21 cellular contexts compared by ENCODE assay signal in genomic region chr11:46240861-46241260, GRCh38. TPM values are rescaled to one million over a fixed set of nuclear protein-coding genes. Genes with fewer than 3 reads are reported as not detected.
A peak's percentile ranks its signal among the peaks of the same experiment; 100 is the strongest.
DNase-seq lines count a peak whose midpoint lies in the region; ATAC-seq, FAIRE-seq and TF ChIP-seq lines count a peak whose summit lies in the region.
"Had no signal": no experiment of that assay in that cellular context is flagged by ENCODE, and none has a peak within 500 bp of the region (broad histone marks: within the 10 kb centered on the region; RNA-seq: fewer than 3 reads in every experiment).

No MANE protein-coding gene starts in this region.

- H3K79me2 ChIP-seq in HepG2 (ENCODE audit: insufficient read depth, low read length), result no peaks in the 10 kb centered on the region

- 67% methylated on average over 7 of the region's 7 CpGs for WGBS in HepG2 (ENCODE audit: low lambda C conversion rate)
- WGBS in right lobe of liver (ENCODE audit: insufficient coverage, low coverage, low lambda C conversion rate, missing lambda C conversion rate), result 89% methylated on average over 6 of the region's 7 CpGs
- WGBS in mesenchymal stem cell, result 100% methylated on average over 5 of the region's 7 CpGs

- CTCF ChIA-PET in HepG2 (lab: Yijun Ruan, JAX; ENCODE audit: low intra/inter-chr PET ratio, low total read pairs), result no interaction called here

- H3K14ac ChIP-seq in mesenchymal stem cell (ENCODE audit: low read length in 2 of 2), result no peak overlapping the region

- DNase-seq in HepG2 (ENCODE audit: low spot score), result no peak
- DNase-seq in right lobe of liver, result no peak
- DNase-seq in adipocyte (ENCODE audit: low read depth), result peak; percentile 22
- peak; percentile 25 for DNase-seq in mesenchymal stem cell
- no peak for DNase-seq in type B pancreatic cell (ENCODE audit: extremely low spot score, unreplicated experiment)
- DNase-seq in iPS-NIHi7 (ENCODE audit: extremely low spot score), result no peak
- DNase-seq in Peyer's patch, result no peak
- DNase-seq in activated naive CD4-positive, alpha-beta T cell treated with anti-CD3 and anti-CD28 coated beads, Interleukin-2, amount 50 U/mL, for 72 hours (ENCODE audit: low spot score in 2 of 2), result no peak
- DNase-seq: DMS 273 treated with DMSO at 0.1 percent for 48 hours; H7; KBM-7; MG63; NCI-H1092 treated with DMSO at 0.1 percent for 48 hours; NCI-H1694; NCI-H2107; NCI-H345; NCI-H69; NK-92 treated with Interleukin-12 subunit alpha and Interleukin-12 subunit beta, amount 100 ng/mL, for 24 hours had no signal

- peak overlapping the region in 1 of 2 experiments; percentile 28 for H2BK12ac ChIP-seq in mesenchymal stem cell (ENCODE audit: low read length in 2 of 2)

- no peak for TF ChIP-seq CTCF in HepG2 (CRISPR knock-in tag; IDR thresholded peaks at IDR 0.05)
- TF ChIP-seq CTCF in right lobe of liver (IDR thresholded peaks at IDR 0.05), result no peak
- no peak for TF ChIP-seq CTCF in type B pancreatic cell (conservative IDR thresholded peaks at IDR 0.05)
- no peak for TF ChIP-seq CTCF in Peyer's patch (IDR thresholded peaks at IDR 0.05)

- peaks cover 7 to 38% of the 10 kb centered on the region in 2 experiments for H3K27me3 ChIP-seq in HepG2 (ENCODE audit: control insufficient read depth in 1 of 2, insufficient read depth in 2 of 2, low read length in 2 of 2)
- peaks cover 0 to 24% of the 10 kb centered on the region in 2 donors for H3K27me3 ChIP-seq in right lobe of liver
- H3K27me3 ChIP-seq in adipocyte (replicated peaks; ENCODE audit: control insufficient read depth, insufficient read depth, low read length), result no peaks in the 10 kb centered on the region
- no peaks in the 10 kb centered on the region for H3K27me3 ChIP-seq in mesenchymal stem cell (ENCODE audit: control insufficient read depth in 1 of 2, insufficient read depth in 1 of 2, low read length in 2 of 2)
- no peaks in the 10 kb centered on the region for H3K27me3 ChIP-seq in Peyer's patch
- H3K27me3 ChIP-seq: MG63 had no signal

- TF ChIP-seq POLR2A in HepG2 (IDR thresholded peaks at IDR 0.05; ENCODE audit: insufficient read depth in 1 of 2, low read depth in 2 of 2, low read length in 2 of 2) (no peak), right lobe of liver (IDR thresholded peaks at IDR 0.05) (no peak), Peyer's patch (IDR thresholded peaks at IDR 0.05) (no peak)

- no peak overlapping the region for H3K4me3 Mint-ChIP-seq in type B pancreatic cell

- H3K18ac ChIP-seq in mesenchymal stem cell (ENCODE audit: low read depth in 1 of 2, low read length in 2 of 2), result no peak overlapping the region

- no peaks in the 10 kb centered on the region for H3K9me3 Mint-ChIP-seq in type B pancreatic cell
- H3K9me3 Mint-ChIP-seq in activated naive CD4-positive, alpha-beta T cell treated with anti-CD3 and anti-CD28 coated beads, Interleukin-2, amount 50 U/mL, for 72 hours, result no peaks in the 10 kb centered on the region

- no peak for ATAC-seq in HepG2
- ATAC-seq in right lobe of liver, result no peak
- no peak for ATAC-seq in activated naive CD4-positive, alpha-beta T cell treated with anti-CD3 and anti-CD28 coated beads, Interleukin-2, amount 50 U/mL, for 72 hours

- H4K8ac ChIP-seq in mesenchymal stem cell (ENCODE audit: low read length), result no peak overlapping the region

- H4K91ac ChIP-seq in mesenchymal stem cell (ENCODE audit: low read length), result no peak overlapping the region

- H2AFZ ChIP-seq in HepG2 (ENCODE audit: low read length) (no peak overlapping the region), mesenchymal stem cell (ENCODE audit: low read depth, low read length) (no peak overlapping the region)

- H3K4me2 ChIP-seq in HepG2 (ENCODE audit: low read depth, low read length) (no peak overlapping the region), mesenchymal stem cell (ENCODE audit: low read length, poor library complexity, severe bottlenecking) (no peak overlapping the region)

- intact Hi-C loops in HepG2 (cut with micrococcal nuclease; ENCODE audit: unreplicated experiment) (no loop called here), right lobe of liver (cut with DNase I) (no loop called here)

- H3K4me3 ChIP-seq in HepG2 (replicated peaks in 1 of 3; ENCODE audit: insufficient read depth in 1 of 3, low read depth in 2 of 3, low read length in 3 of 3) (no peak overlapping the region), right lobe of liver (no peak overlapping the region), adipocyte (ENCODE audit: low read length) (no peak overlapping the region), mesenchymal stem cell (ENCODE audit: insufficient read depth in 1 of 2, low read depth in 1 of 2, low read length in 2 of 2) (no peak overlapping the region), Peyer's patch (no peak overlapping the region)
- H3K4me3 ChIP-seq: MG63 had no signal

- no peaks in the 10 kb centered on the region for H3K79me1 ChIP-seq in mesenchymal stem cell (replicated peaks; ENCODE audit: low read length, poor library complexity, severe bottlenecking)

- peak overlapping the region; percentile 25 for H3K27ac Mint-ChIP-seq in type B pancreatic cell
- H3K27ac Mint-ChIP-seq in activated naive CD4-positive, alpha-beta T cell treated with anti-CD3 and anti-CD28 coated beads, Interleukin-2, amount 50 U/mL, for 72 hours, result no peak overlapping the region

- H3K9me3 ChIP-seq in HepG2 (ENCODE audit: low read length) (no peaks in the 10 kb centered on the region), right lobe of liver (no peaks in the 10 kb centered on the region), adipocyte (ENCODE audit: control insufficient read depth, low read length) (peaks cover 2% of the 10 kb centered on the region), mesenchymal stem cell (ENCODE audit: control insufficient read depth, low read length) (no peaks in the 10 kb centered on the region), Peyer's patch (no peaks in the 10 kb centered on the region)

- peaks cover 35% of the 10 kb centered on the region for H3K4me1 Mint-ChIP-seq in type B pancreatic cell (ENCODE audit: unreplicated experiment)

- no peak overlapping the region for H2AK5ac ChIP-seq in mesenchymal stem cell (ENCODE audit: low read length, severe bottlenecking)

- H3K9ac ChIP-seq in HepG2 (ENCODE audit: insufficient read depth, low read depth, low read length) (no peak overlapping the region), adipocyte (ENCODE audit: low read length) (no peak overlapping the region), mesenchymal stem cell (ENCODE audit: low read length) (no peak overlapping the region)

- no peak overlapping the region for H2BK5ac ChIP-seq in mesenchymal stem cell (ENCODE audit: low read depth, low read length, poor library complexity, severe bottlenecking)

- no peak overlapping the region for H3K27ac ChIP-seq in HepG2 (ENCODE audit: extremely low read length, insufficient read depth, low read length)
- no peak overlapping the region for H3K27ac ChIP-seq in right lobe of liver
- no peak overlapping the region for H3K27ac ChIP-seq in mesenchymal stem cell (ENCODE audit: low read length, poor library complexity, severe bottlenecking)
- no peak overlapping the region for H3K27ac ChIP-seq in Peyer's patch
- H3K27ac ChIP-seq: C4-2B had no signal

- FAIRE-seq in HepG2 (lab: Jason Lieb, UNC), result no peak
- FAIRE-seq: A204.1, GM19239 had no signal

- H3K4me1 ChIP-seq in HepG2 (ENCODE audit: insufficient read depth, low read length) (peaks cover 42% of the 10 kb centered on the region), right lobe of liver (peaks cover 0 to 24% (median 7%) of the 10 kb centered on the region in 4 donors), adipocyte (ENCODE audit: control insufficient read depth, insufficient read depth, low read length) (peaks cover 58% of the 10 kb centered on the region), mesenchymal stem cell (ENCODE audit: control insufficient read depth, insufficient read depth, low read depth, low read length) (peaks cover 28% of the 10 kb centered on the region), Peyer's patch (peaks cover 0 to 36% (median 13%) of the 10 kb centered on the region in 4 donors)

- H3K36me3 ChIP-seq in HepG2 (replicated peaks in 1 of 2; ENCODE audit: control insufficient read depth in 1 of 2, insufficient read depth in 2 of 2, low read length in 2 of 2) (no peaks in the 10 kb centered on the region), right lobe of liver (no peaks in the 10 kb centered on the region), adipocyte (ENCODE audit: control insufficient read depth, insufficient read depth, low read length, severe bottlenecking) (no peaks in the 10 kb centered on the region), mesenchymal stem cell (ENCODE audit: control insufficient read depth in 1 of 2, insufficient read depth in 2 of 2, low read depth in 1 of 2, low read length in 2 of 2) (no peaks in the 10 kb centered on the region), Peyer's patch (no peaks in the 10 kb centered on the region)
- H3K36me3 ChIP-seq: MG63 had no signal

- peaks cover 28% of the 10 kb centered on the region for H3K27me3 Mint-ChIP-seq in type B pancreatic cell

- in situ Hi-C loops in HepG2 (cut with HindIII; ENCODE audit: extremely low pct_ligation_motif_present, low pct_unique_long_range_greater_than_20kb), result no loop called here

- TF ChIP-seq RAD21 in HepG2 (CRISPR knock-in tag; IDR thresholded peaks at IDR 0.05), result no peak

- H2BK120ac ChIP-seq in mesenchymal stem cell (ENCODE audit: low read depth, low read length), result no peak overlapping the region

- H3K36me3 Mint-ChIP-seq in type B pancreatic cell, result no peaks in the 10 kb centered on the region
- no peaks in the 10 kb centered on the region for H3K36me3 Mint-ChIP-seq in activated naive CD4-positive, alpha-beta T cell treated with anti-CD3 and anti-CD28 coated beads, Interleukin-2, amount 50 U/mL, for 72 hours

- TF ChIP-seq EP300 in HepG2 (IDR thresholded peaks at IDR 0.05; ENCODE audit: low read depth in 2 of 2, low read length in 2 of 2), result no peak
- TF ChIP-seq EP300 in HepG2 (CRISPR knock-in tag; IDR thresholded peaks at IDR 0.05; ENCODE audit: borderline replicate concordance), result no peak

- BruUV-seq in HepG2 (replicated peaks; lab: Mats Ljungman, UMichigan), result no TSS peak

- no peak overlapping the region for H3K23ac ChIP-seq in mesenchymal stem cell (ENCODE audit: low read length in 2 of 2)

- no peak overlapping the region for H3K4ac ChIP-seq in mesenchymal stem cell (ENCODE audit: low read depth in 1 of 2, low read length in 2 of 2)

- POLR2A ChIA-PET in HepG2 (lab: Yijun Ruan, JAX), result no interaction called here

- no peaks in the 10 kb centered on the region for H4K20me1 ChIP-seq in HepG2 (ENCODE audit: insufficient read depth, low read length)

- no peak overlapping the region for H2BK15ac ChIP-seq in mesenchymal stem cell (ENCODE audit: low read depth, poor library complexity, severe bottlenecking)

RNA-seq across cellular contexts. Expression of gene CREB3L1, which starts 36.6 kb away (rescaled TPM):
- total RNA-seq in HepG2 (2016; rRNA removed; fragmentation: Illumina TruSeq; extraction: Trizol) (not detected in 2 replicates), right lobe of liver (under 1 TPM; 0.07 to 0.37 (median 0.24) TPM), type B pancreatic cell (ENCODE audit: low replicate concordance) (9.8 and 20.8 TPM in 2 replicates), Peyer's patch (10 to 100 TPM; 13.2 to 50.6 (median 30.3) TPM)
- total RNA-seq in HepG2 (2016; cell fraction: cytosol; rRNA removed; fragmentation: Illumina TruSeq; extraction: Trizol; ENCODE audit: low read depth), result not detected in 2 replicates
- not detected in 2 replicates for total RNA-seq in HepG2 (2016; cell fraction: insoluble cytoplasmic fraction; rRNA removed; fragmentation: Illumina TruSeq; extraction: Trizol)
- not detected in 2 replicates for total RNA-seq in HepG2 (2016; cell fraction: membrane; rRNA removed; fragmentation: Illumina TruSeq; extraction: Trizol)
- not detected in 2 replicates for total RNA-seq in HepG2 (2016; cell fraction: nucleus; rRNA removed; fragmentation: Illumina TruSeq; extraction: Trizol)
- polyA plus RNA-seq in HepG2 (2011; rRNA removed), result not detected in 2 replicates
- polyA plus RNA-seq in HepG2 (2011; cell fraction: cytosol; rRNA removed), result not detected in 2 replicates
- polyA plus RNA-seq in HepG2 (2011; cell fraction: nucleus; rRNA removed), result not detected in 2 replicates
- polyA plus RNA-seq in HepG2 (2012), result 0.04 TPM in 1 of 2 replicates, not detected in the other
- polyA plus RNA-seq in HepG2 (2016; cell fraction: cytosol; fragmentation: Illumina TruSeq; extraction: Trizol; ENCODE audit: low read depth), result not detected in 2 replicates
- polyA plus RNA-seq in HepG2 (2016; cell fraction: insoluble cytoplasmic fraction; fragmentation: Illumina TruSeq; extraction: Trizol; ENCODE audit: low read depth), result not detected in 2 replicates
- 0.13 TPM in 1 of 2 replicates, not detected in the other for polyA plus RNA-seq in HepG2 (2016; cell fraction: membrane; fragmentation: Illumina TruSeq; extraction: Trizol; ENCODE audit: low read depth)
- polyA plus RNA-seq in HepG2 (2016; cell fraction: nucleus; fragmentation: Illumina TruSeq; extraction: Trizol; ENCODE audit: insufficient read depth, low read depth), result not detected in 2 replicates
- polyA minus RNA-seq in HepG2 (2011; rRNA and poly(A)+ RNA removed; ENCODE audit: low replicate concordance), result 0.12 and 1.6 TPM in 2 replicates
- polyA minus RNA-seq in HepG2 (2011; cell fraction: cytosol; rRNA and poly(A)+ RNA removed), result not detected in 2 replicates
- polyA minus RNA-seq in HepG2 (2011; cell fraction: nucleus; rRNA and poly(A)+ RNA removed), result not detected in 2 replicates
- 223 TPM for polyA plus RNA-seq in mesenchymal stem cell (2013, experiment 1 of 2)
- 217 TPM for polyA plus RNA-seq in mesenchymal stem cell (2013, experiment 2 of 2)
- total RNA-seq in activated naive CD4-positive, alpha-beta T cell treated with anti-CD3 and anti-CD28 coated beads, Interleukin-2, amount 50 U/mL, for 72 hours, result under 1 TPM; 0.14 to 0.61 TPM

Comparison
In these comparisons a context has a peak if more than half of its experiments do, and no peak if none do; other contexts are left out.
1. DNase-seq: peak in adipocyte (single experiment) and mesenchymal stem cell (single experiment); none in HepG2 (single experiment), right lobe of liver (0 of 3), type B pancreatic cell (single experiment), iPS-NIHi7 (single experiment), Peyer's patch (0 of 3) and activated naive CD4-positive, alpha-beta T cell treated with anti-CD3 and anti-CD28 coated beads, Interleukin-2, amount 50 U/mL, for 72 hours (0 of 2).